7 cellular contexts compared by ENCODE assay signal in genomic region chr15:78761475-78761874, GRCh38. TPM values are rescaled to one million over a fixed set of nuclear protein-coding genes. Genes with fewer than 3 reads are reported as not detected.
A peak's percentile ranks its signal among the peaks of the same experiment; 100 is the strongest.
DNase-seq lines count a peak whose midpoint lies in the region; ATAC-seq, FAIRE-seq and TF ChIP-seq lines count a peak whose summit lies in the region.
"Not testable (repeated sequence)": the region's sequence is repeated elsewhere in the genome, so short reads cannot be mapped to it uniquely, and the experiment has no call there.

No MANE protein-coding gene starts in this region.

- intact Hi-C loops in activated CD4-positive, alpha-beta T cell treated with anti-CD3 and anti-CD28 coated beads for 36 hours (cut with DNase I, micrococcal nuclease): loop anchor here in 1 of 2 experiments (2.0 to 5.0 kb wide), 2 partner anchors 29 to 324 kb away; partner anchors contain the start of gene IREB2
- intact Hi-C loops in kidney (cut with DNase I): not testable (repeated sequence)

- peak; percentile 73 to 77 for DNase-seq in Kasumi-1 (lab: John Stamatoyannopoulos, UW)
- peak; percentile 88 for DNase-seq in activated CD4-positive, alpha-beta T cell treated with anti-CD3 and anti-CD28 coated beads for 36 hours
- DNase-seq in activated naive CD4-positive, alpha-beta T cell treated with Interleukin-2 at 50 U/mL for 16 hours: peak; percentile 75
- peak; percentile 80 for DNase-seq in kidney
- DNase-seq in stimulated activated CD4-positive, alpha-beta T cell treated with anti-CD3 and anti-CD28 coated beads, Interleukin-1b, Interleukin-23, amount 100 ng/mL, for 48 hours: peak; percentile 80

- not testable (repeated sequence) for H3K27ac ChIP-seq in kidney (ENCODE audit: low read depth in 2 of 2, low read length in 2 of 2)

- H3K36me3 Mint-ChIP-seq in activated CD4-positive, alpha-beta T cell treated with anti-CD3 and anti-CD28 coated beads for 36 hours (ENCODE audit: low read depth): not testable (repeated sequence)

- not testable (repeated sequence) for H3K9ac ChIP-seq in kidney (ENCODE audit: low read length in 2 of 2)

- not testable (repeated sequence) for H3K27me3 Mint-ChIP-seq in activated CD4-positive, alpha-beta T cell treated with anti-CD3 and anti-CD28 coated beads for 36 hours

- not testable (repeated sequence) for H3K4me3 ChIP-seq in kidney (ENCODE audit: low read length in 2 of 2)

- ATAC-seq in GM18868 (IDR thresholded peaks at IDR 0.05; ENCODE audit: unreplicated experiment) (peak; percentile 23), HG02623 (IDR thresholded peaks at IDR 0.05; ENCODE audit: unreplicated experiment) (peak; percentile 34)
- ATAC-seq in activated CD4-positive, alpha-beta T cell treated with anti-CD3 and anti-CD28 coated beads for 36 hours: peak; percentile 83

- not testable (repeated sequence) for H3K9me3 ChIP-seq in kidney (ENCODE audit: control insufficient read depth in 1 of 2, low read length in 2 of 2)

- FAIRE-seq in kidney (lab: Jason Lieb, UNC): not testable (repeated sequence)

- not testable (repeated sequence) for H3K4me3 Mint-ChIP-seq in activated CD4-positive, alpha-beta T cell treated with anti-CD3 and anti-CD28 coated beads for 36 hours

- TF ChIP-seq CTCF in kidney (IDR thresholded peaks at IDR 0.05; ENCODE audit: borderline replicate concordance, extremely low read depth, insufficient read depth): not testable (repeated sequence)

- H3K4me1 Mint-ChIP-seq in activated CD4-positive, alpha-beta T cell treated with anti-CD3 and anti-CD28 coated beads for 36 hours: peaks cover 27% of the 10 kb centered on the region

- H3K27ac Mint-ChIP-seq in activated CD4-positive, alpha-beta T cell treated with anti-CD3 and anti-CD28 coated beads for 36 hours: peak overlapping the region; percentile 86

- H3K4me1 ChIP-seq in kidney (ENCODE audit: control insufficient read depth in 1 of 2, insufficient read depth in 1 of 2, low read depth in 1 of 2, low read length in 2 of 2): not testable (repeated sequence)

- not testable (repeated sequence) for H3K9me3 Mint-ChIP-seq in activated CD4-positive, alpha-beta T cell treated with anti-CD3 and anti-CD28 coated beads for 36 hours (ENCODE audit: low read depth)

- not testable (repeated sequence) for H3K36me3 ChIP-seq in kidney (ENCODE audit: control insufficient read depth in 1 of 2, insufficient read depth in 2 of 2, low read length in 2 of 2)

- POLR2A ChIA-PET in activated CD4-positive, alpha-beta T cell treated with anti-CD3 and anti-CD28 coated beads for 36 hours (lab: Charles Lee): not testable (repeated sequence)

- CTCF ChIA-PET in activated CD4-positive, alpha-beta T cell treated with anti-CD3 and anti-CD28 coated beads for 36 hours (lab: Charles Lee): interaction anchor here (0.7 to 1.5 kb wide), 3 partner anchors 11 to 47 kb away, joined by 3 to 4 read pairs (median 3); no protein-coding TSS in a partner anchor

RNA-seq across cellular contexts. Expression of gene ADAMTS7, which starts 49.8 kb away (rescaled TPM):
- total RNA-seq in activated CD4-positive, alpha-beta T cell treated with anti-CD3 and anti-CD28 coated beads for 36 hours: under 1 TPM; 0.09 to 0.23 TPM
- 3.1 TPM for total RNA-seq in kidney
- 0.82 TPM for polyA plus RNA-seq in kidney (ENCODE audit: insufficient read depth, low read depth, low replicate concordance)

Comparison
In these comparisons a context has a peak if more than half of its experiments do, and no peak if none do; other contexts are left out.
1. ATAC-seq: peak in every context shown above with its lines; median percentile 83 in activated CD4-positive, alpha-beta T cell treated with anti-CD3 and anti-CD28 coated beads for 36 hours; 34 in HG02623; 23 in GM18868.